1 cellular context compared by ENCODE assay signal in the genomic region with DNA sequence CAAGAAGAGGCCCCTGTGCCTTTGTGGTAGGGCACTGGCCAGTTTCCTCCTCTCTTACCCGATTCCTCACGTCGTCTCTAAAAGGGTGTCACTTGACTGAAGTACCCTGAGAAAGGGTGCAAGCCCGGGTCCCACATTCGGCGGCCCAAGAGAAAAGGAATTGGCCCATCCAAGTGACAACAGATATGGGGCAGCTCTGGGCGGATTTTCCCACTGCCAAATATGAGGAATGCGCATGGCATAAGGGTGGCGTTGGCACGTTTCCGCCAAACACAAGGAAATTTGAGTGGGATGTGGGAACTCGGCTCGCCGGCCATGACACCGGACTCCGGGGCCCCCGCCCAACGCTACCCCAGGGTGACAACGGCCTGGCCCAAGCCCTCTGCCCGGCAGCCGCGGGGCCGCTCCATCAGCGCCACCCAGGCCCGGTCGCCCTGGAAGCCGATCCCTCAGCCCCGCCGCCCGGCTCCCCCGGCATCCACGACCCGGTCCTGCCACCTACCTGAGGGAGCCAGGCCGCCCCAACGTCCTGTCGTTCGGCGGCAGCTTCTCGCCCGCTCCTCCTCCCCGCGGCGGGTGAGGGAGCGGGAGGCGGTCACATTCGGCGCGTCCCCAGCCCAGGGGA.
A peak's percentile ranks its signal among the peaks of the same experiment; 100 is the strongest.
TF ChIP-seq lines count a peak whose summit lies in the region.

No MANE protein-coding gene starts in this region.

TF ChIP-seq in K562, 482 proteins besides CTCF, POLR2A, EP300 and RAD21 (continued from another document):
- TF ChIP-seq, protein P1, sequence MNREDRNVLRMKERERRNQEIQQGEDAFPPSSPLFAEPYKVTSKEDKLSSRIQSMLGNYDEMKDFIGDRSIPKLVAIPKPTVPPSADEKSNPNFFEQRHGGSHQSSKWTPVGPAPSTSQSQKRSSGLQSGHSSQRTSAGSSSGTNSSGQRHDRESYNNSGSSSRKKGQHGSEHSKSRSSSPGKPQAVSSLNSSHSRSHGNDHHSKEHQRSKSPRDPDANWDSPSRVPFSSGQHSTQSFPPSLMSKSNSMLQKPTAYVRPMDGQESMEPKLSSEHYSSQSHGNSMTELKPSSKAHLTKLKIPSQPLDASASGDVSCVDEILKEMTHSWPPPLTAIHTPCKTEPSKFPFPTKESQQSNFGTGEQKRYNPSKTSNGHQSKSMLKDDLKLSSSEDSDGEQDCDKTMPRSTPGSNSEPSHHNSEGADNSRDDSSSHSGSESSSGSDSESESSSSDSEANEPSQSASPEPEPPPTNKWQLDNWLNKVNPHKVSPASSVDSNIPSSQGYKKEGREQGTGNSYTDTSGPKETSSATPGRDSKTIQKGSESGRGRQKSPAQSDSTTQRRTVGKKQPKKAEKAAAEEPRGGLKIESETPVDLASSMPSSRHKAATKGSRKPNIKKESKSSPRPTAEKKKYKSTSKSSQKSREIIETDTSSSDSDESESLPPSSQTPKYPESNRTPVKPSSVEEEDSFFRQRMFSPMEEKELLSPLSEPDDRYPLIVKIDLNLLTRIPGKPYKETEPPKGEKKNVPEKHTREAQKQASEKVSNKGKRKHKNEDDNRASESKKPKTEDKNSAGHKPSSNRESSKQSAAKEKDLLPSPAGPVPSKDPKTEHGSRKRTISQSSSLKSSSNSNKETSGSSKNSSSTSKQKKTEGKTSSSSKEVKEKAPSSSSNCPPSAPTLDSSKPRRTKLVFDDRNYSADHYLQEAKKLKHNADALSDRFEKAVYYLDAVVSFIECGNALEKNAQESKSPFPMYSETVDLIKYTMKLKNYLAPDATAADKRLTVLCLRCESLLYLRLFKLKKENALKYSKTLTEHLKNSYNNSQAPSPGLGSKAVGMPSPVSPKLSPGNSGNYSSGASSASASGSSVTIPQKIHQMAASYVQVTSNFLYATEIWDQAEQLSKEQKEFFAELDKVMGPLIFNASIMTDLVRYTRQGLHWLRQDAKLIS (CRISPR knock-in tag; IDR thresholded peaks at IDR 0.05), result no peak
- TF ChIP-seq, protein P2, sequence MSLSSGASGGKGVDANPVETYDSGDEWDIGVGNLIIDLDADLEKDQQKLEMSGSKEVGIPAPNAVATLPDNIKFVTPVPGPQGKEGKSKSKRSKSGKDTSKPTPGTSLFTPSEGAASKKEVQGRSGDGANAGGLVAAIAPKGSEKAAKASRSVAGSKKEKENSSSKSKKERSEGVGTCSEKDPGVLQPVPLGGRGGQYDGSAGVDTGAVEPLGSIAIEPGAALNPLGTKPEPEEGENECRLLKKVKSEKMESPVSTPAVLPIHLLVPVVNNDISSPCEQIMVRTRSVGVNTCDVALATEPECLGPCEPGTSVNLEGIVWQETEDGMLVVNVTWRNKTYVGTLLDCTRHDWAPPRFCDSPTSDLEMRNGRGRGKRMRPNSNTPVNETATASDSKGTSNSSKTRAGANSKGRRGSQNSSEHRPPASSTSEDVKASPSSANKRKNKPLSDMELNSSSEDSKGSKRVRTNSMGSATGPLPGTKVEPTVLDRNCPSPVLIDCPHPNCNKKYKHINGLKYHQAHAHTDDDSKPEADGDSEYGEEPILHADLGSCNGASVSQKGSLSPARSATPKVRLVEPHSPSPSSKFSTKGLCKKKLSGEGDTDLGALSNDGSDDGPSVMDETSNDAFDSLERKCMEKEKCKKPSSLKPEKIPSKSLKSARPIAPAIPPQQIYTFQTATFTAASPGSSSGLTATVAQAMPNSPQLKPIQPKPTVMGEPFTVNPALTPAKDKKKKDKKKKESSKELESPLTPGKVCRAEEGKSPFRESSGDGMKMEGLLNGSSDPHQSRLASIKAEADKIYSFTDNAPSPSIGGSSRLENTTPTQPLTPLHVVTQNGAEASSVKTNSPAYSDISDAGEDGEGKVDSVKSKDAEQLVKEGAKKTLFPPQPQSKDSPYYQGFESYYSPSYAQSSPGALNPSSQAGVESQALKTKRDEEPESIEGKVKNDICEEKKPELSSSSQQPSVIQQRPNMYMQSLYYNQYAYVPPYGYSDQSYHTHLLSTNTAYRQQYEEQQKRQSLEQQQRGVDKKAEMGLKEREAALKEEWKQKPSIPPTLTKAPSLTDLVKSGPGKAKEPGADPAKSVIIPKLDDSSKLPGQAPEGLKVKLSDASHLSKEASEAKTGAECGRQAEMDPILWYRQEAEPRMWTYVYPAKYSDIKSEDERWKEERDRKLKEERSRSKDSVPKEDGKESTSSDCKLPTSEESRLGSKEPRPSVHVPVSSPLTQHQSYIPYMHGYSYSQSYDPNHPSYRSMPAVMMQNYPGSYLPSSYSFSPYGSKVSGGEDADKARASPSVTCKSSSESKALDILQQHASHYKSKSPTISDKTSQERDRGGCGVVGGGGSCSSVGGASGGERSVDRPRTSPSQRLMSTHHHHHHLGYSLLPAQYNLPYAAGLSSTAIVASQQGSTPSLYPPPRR (CRISPR knock-in tag; IDR thresholded peaks at IDR 0.05; ENCODE audit: borderline replicate concordance), result 0 out of 2 replicates have a peak, but pooled peaks have one; percentile 40
- TF ChIP-seq RBM39 (optimal IDR thresholded peaks at IDR 0.05; ENCODE audit: low read depth, low read length) (peak; percentile 23), YBX1 (IDR thresholded peaks at IDR 0.05) (no peak), RAD51 (IDR thresholded peaks at IDR 0.05; ENCODE audit: borderline replicate concordance, low read depth) (no peak), SIN3B (IDR thresholded peaks at IDR 0.05; ENCODE audit: low read depth) (no peak), SNRNP70 (optimal IDR thresholded peaks at IDR 0.05; ENCODE audit: low read depth, low read length) (no peak), BDP1 (IDR thresholded peaks at IDR 0.05; ENCODE audit: insufficient read depth, insufficient read length) (no peak), ZNF282 (CRISPR knock-in tag; IDR thresholded peaks at IDR 0.05) (0 out of 2 replicates have a peak, but pooled peaks have one; percentile 66), TAL1 (IDR thresholded peaks at IDR 0.05) (no peak), SIN3A (IDR thresholded peaks at IDR 0.05; ENCODE audit: borderline replicate concordance in 2 of 2, control insufficient read depth in 1 of 2, low read depth in 2 of 2, low read length in 2 of 2) (peak in 1 of 2 experiments; percentile 23; a peak in 1 of 4 replicates), KLF13 (tag; IDR thresholded peaks at IDR 0.05; ENCODE audit: borderline replicate concordance, low read depth) (peak; percentile 40; the same call in 1 of the 2 replicates), HDAC1 (IDR thresholded peaks at IDR 0.05) (peak in 1 of 2 experiments; percentile 61; a peak in 1 of 4 replicates), MCM3 (IDR thresholded peaks at IDR 0.05) (no peak), ZZZ3 (IDR thresholded peaks at IDR 0.05) (no peak), ZNF696 (CRISPR knock-in tag; conservative IDR thresholded peaks at IDR 0.05) (no peak), MYBL2 (IDR thresholded peaks at IDR 0.05; ENCODE audit: low read depth) (no peak), MYBL2 (CRISPR knock-in tag; IDR thresholded peaks at IDR 0.05; ENCODE audit: borderline replicate concordance) (no peak), ZNF583 (CRISPR knock-in tag; IDR thresholded peaks at IDR 0.05) (0 out of 2 replicates have a peak, but pooled peaks have one; percentile 40), E2F3 (CRISPR knock-in tag; IDR thresholded peaks at IDR 0.05) (0 out of 2 replicates have a peak, but pooled peaks have one; percentile 68), ZNF224 (CRISPR knock-in tag; IDR thresholded peaks at IDR 0.05) (0 out of 2 replicates have a peak, but pooled peaks have one; percentile 30)
- TF ChIP-seq, protein P3, sequence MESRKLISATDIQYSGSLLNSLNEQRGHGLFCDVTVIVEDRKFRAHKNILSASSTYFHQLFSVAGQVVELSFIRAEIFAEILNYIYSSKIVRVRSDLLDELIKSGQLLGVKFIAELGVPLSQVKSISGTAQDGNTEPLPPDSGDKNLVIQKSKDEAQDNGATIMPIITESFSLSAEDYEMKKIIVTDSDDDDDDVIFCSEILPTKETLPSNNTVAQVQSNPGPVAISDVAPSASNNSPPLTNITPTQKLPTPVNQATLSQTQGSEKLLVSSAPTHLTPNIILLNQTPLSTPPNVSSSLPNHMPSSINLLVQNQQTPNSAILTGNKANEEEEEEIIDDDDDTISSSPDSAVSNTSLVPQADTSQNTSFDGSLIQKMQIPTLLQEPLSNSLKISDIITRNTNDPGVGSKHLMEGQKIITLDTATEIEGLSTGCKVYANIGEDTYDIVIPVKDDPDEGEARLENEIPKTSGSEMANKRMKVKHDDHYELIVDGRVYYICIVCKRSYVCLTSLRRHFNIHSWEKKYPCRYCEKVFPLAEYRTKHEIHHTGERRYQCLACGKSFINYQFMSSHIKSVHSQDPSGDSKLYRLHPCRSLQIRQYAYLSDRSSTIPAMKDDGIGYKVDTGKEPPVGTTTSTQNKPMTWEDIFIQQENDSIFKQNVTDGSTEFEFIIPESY (CRISPR knock-in tag; IDR thresholded peaks at IDR 0.05), result peak; percentile 42
- TF ChIP-seq, protein P4, sequence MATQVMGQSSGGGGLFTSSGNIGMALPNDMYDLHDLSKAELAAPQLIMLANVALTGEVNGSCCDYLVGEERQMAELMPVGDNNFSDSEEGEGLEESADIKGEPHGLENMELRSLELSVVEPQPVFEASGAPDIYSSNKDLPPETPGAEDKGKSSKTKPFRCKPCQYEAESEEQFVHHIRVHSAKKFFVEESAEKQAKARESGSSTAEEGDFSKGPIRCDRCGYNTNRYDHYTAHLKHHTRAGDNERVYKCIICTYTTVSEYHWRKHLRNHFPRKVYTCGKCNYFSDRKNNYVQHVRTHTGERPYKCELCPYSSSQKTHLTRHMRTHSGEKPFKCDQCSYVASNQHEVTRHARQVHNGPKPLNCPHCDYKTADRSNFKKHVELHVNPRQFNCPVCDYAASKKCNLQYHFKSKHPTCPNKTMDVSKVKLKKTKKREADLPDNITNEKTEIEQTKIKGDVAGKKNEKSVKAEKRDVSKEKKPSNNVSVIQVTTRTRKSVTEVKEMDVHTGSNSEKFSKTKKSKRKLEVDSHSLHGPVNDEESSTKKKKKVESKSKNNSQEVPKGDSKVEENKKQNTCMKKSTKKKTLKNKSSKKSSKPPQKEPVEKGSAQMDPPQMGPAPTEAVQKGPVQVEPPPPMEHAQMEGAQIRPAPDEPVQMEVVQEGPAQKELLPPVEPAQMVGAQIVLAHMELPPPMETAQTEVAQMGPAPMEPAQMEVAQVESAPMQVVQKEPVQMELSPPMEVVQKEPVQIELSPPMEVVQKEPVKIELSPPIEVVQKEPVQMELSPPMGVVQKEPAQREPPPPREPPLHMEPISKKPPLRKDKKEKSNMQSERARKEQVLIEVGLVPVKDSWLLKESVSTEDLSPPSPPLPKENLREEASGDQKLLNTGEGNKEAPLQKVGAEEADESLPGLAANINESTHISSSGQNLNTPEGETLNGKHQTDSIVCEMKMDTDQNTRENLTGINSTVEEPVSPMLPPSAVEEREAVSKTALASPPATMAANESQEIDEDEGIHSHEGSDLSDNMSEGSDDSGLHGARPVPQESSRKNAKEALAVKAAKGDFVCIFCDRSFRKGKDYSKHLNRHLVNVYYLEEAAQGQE (CRISPR knock-in tag; IDR thresholded peaks at IDR 0.05; ENCODE audit: low read depth), result no peak
- TF ChIP-seq, protein P5, sequence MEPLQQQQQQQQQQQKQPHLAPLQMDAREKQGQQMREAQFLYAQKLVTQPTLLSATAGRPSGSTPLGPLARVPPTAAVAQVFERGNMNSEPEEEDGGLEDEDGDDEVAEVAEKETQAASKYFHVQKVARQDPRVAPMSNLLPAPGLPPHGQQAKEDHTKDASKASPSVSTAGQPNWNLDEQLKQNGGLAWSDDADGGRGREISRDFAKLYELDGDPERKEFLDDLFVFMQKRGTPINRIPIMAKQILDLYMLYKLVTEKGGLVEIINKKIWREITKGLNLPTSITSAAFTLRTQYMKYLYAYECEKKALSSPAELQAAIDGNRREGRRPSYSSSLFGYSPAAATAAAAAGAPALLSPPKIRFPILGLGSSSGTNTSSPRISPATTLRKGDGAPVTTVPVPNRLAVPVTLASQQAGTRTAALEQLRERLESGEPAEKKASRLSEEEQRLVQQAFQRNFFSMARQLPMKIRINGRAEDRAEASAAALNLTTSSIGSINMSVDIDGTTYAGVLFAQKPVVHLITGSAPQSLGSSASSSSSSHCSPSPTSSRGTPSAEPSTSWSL (CRISPR knock-in tag; IDR thresholded peaks at IDR 0.05; ENCODE audit: borderline replicate concordance), result 0 out of 2 replicates have a peak, but pooled peaks have one; percentile 65
- TF ChIP-seq, protein P6, sequence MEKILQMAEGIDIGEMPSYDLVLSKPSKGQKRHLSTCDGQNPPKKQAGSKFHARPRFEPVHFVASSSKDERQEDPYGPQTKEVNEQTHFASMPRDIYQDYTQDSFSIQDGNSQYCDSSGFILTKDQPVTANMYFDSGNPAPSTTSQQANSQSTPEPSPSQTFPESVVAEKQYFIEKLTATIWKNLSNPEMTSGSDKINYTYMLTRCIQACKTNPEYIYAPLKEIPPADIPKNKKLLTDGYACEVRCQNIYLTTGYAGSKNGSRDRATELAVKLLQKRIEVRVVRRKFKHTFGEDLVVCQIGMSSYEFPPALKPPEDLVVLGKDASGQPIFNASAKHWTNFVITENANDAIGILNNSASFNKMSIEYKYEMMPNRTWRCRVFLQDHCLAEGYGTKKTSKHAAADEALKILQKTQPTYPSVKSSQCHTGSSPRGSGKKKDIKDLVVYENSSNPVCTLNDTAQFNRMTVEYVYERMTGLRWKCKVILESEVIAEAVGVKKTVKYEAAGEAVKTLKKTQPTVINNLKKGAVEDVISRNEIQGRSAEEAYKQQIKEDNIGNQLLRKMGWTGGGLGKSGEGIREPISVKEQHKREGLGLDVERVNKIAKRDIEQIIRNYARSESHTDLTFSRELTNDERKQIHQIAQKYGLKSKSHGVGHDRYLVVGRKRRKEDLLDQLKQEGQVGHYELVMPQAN (IDR thresholded peaks at IDR 0.05; ENCODE audit: borderline replicate concordance), result 0 out of 2 replicates have a peak, but pooled peaks have one; percentile 8
- TF ChIP-seq, protein P7, sequence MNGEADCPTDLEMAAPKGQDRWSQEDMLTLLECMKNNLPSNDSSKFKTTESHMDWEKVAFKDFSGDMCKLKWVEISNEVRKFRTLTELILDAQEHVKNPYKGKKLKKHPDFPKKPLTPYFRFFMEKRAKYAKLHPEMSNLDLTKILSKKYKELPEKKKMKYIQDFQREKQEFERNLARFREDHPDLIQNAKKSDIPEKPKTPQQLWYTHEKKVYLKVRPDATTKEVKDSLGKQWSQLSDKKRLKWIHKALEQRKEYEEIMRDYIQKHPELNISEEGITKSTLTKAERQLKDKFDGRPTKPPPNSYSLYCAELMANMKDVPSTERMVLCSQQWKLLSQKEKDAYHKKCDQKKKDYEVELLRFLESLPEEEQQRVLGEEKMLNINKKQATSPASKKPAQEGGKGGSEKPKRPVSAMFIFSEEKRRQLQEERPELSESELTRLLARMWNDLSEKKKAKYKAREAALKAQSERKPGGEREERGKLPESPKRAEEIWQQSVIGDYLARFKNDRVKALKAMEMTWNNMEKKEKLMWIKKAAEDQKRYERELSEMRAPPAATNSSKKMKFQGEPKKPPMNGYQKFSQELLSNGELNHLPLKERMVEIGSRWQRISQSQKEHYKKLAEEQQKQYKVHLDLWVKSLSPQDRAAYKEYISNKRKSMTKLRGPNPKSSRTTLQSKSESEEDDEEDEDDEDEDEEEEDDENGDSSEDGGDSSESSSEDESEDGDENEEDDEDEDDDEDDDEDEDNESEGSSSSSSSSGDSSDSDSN (IDR thresholded peaks at IDR 0.05; ENCODE audit: borderline replicate concordance in 1 of 2, low read depth in 2 of 2, low read length in 2 of 2), result peak; percentile 29 to 71; a peak in 2 of 4 replicates
